Comparison of ENCODE assay signal across 24 cellular contexts in the genomic region with DNA sequence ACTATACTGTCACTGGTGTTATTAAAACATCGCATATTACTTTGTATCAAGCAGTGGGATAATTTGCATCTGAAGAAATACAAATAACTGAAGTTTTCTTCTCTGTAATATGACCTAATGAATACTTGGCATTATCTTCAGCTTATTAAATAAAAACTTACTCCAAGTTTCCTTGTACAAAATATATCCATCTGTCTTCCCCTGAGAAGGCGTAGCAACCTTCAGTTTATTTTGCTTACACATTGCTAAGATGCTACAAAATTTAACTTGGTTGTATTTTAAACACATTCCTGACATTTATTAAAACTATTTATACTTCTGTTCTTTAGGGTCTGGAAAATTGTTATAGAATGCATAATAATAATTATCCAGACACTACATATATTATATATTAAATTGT. TPM values are rescaled to one million over a fixed set of nuclear protein-coding genes. Genes with fewer than 3 reads are reported as not detected.
"Had no signal": no experiment of that assay in that cellular context is flagged by ENCODE, and none has a peak within 500 bp of the region (broad histone marks: within the 10 kb centered on the region; RNA-seq: fewer than 3 reads in every experiment).

No MANE protein-coding gene starts in this region.

- H3K9ac ChIP-seq: neural progenitor cell had no signal

- H3K4me3 ChIP-seq: cardiac muscle cell, heart left ventricle, mucosa of descending colon, neural progenitor cell, psoas muscle, suprapubic skin, vagina had no signal

- H3K9me3 ChIP-seq: heart left ventricle, mucosa of descending colon, psoas muscle, suprapubic skin, vagina had no signal

- H3K4me3 Mint-ChIP-seq: activated B cell treated with CpG ODN at 0.5 μM for 24 hours; activated CD4-positive, alpha-beta memory T cell treated with anti-CD3 and anti-CD28 coated beads for 36 hours; activated CD4-positive, alpha-beta T cell treated with anti-CD3 and anti-CD28 coated beads for 36 hours; activated naive CD4-positive, alpha-beta T cell treated with anti-CD3 and anti-CD28 coated beads for 36 hours; dendritic cell treated with granulocyte-macrophage colony-stimulating factor and Interleukin-4, amounts not matched to agents 40 ng/mL and 50 ng/mL, for 4 days; naive B cell; neural progenitor cell; stimulated activated effector memory CD8-positive, alpha-beta T cell treated with anti-CD3 and anti-CD28 coated beads, Interleukin-12 subunit alpha, Interleukin-12 subunit beta, amount 100 ng/mL, for 72 hours; stimulated activated naive CD8-positive, alpha-beta T cell treated with anti-CD3 and anti-CD28 coated beads, Interleukin-15, amount 100 ng/mL, for 72 hours; T-helper 17 cell had no signal

- H3K4me1 Mint-ChIP-seq: activated CD4-positive, alpha-beta T cell treated with anti-CD3 and anti-CD28 coated beads for 36 hours; neural progenitor cell; stimulated activated naive CD8-positive, alpha-beta T cell treated with anti-CD3 and anti-CD28 coated beads, Interleukin-15, amount 100 ng/mL, for 72 hours had no signal

- H3K27me3 ChIP-seq: cardiac muscle cell, heart left ventricle, neural progenitor cell, suprapubic skin, vagina had no signal

- H3K9me3 Mint-ChIP-seq: activated B cell treated with CpG ODN at 0.5 μM for 24 hours; activated CD4-positive, alpha-beta memory T cell treated with anti-CD3 and anti-CD28 coated beads for 36 hours; activated naive CD4-positive, alpha-beta T cell treated with anti-CD3 and anti-CD28 coated beads for 36 hours; dendritic cell treated with granulocyte-macrophage colony-stimulating factor and Interleukin-4, amounts not matched to agents 40 ng/mL and 50 ng/mL, for 4 days; naive B cell; neural progenitor cell; stimulated activated effector memory CD8-positive, alpha-beta T cell treated with anti-CD3 and anti-CD28 coated beads, Interleukin-12 subunit alpha, Interleukin-12 subunit beta, amount 100 ng/mL, for 72 hours; stimulated activated naive CD8-positive, alpha-beta T cell treated with anti-CD3 and anti-CD28 coated beads, Interleukin-15, amount 100 ng/mL, for 72 hours had no signal

- H3K36me3 Mint-ChIP-seq: activated CD4-positive, alpha-beta memory T cell treated with anti-CD3 and anti-CD28 coated beads for 36 hours; naive B cell; neural progenitor cell; stimulated activated effector memory CD8-positive, alpha-beta T cell treated with anti-CD3 and anti-CD28 coated beads, Interleukin-12 subunit alpha, Interleukin-12 subunit beta, amount 100 ng/mL, for 72 hours had no signal

- H3K36me3 ChIP-seq: cardiac muscle cell, heart left ventricle, neural progenitor cell, suprapubic skin, vagina had no signal

- DNase-seq: activated B cell treated with CpG ODN at 0.5 μM for 24 hours; activated CD4-positive, alpha-beta memory T cell treated with anti-CD3 and anti-CD28 coated beads for 36 hours; activated CD4-positive, alpha-beta T cell treated with anti-CD3 and anti-CD28 coated beads for 36 hours; activated naive CD4-positive, alpha-beta T cell treated with anti-CD3 and anti-CD28 coated beads for 36 hours; activated T-cell treated with anti-CD3 and anti-CD28 coated beads, Interleukin-2, amount 50 U/mL, for 48 hours; effector CD8-positive, alpha-beta T cell; heart left ventricle; islet precursor cell; left cardiac atrium; mesendoderm; mucosa of descending colon; naive B cell; psoas muscle; right cardiac atrium; stimulated activated CD4-positive, alpha-beta T cell treated with anti-CD3 and anti-CD28 coated beads, Interleukin-2, amount 100 ng/mL, for 24 hours; stimulated activated naive CD8-positive, alpha-beta T cell treated with anti-CD3 and anti-CD28 coated beads, Interleukin-15, amount 100 ng/mL, for 72 hours; SW 1271; T-helper 17 cell had no signal

- H3K27ac Mint-ChIP-seq: activated B cell treated with CpG ODN at 0.5 μM for 24 hours; activated CD4-positive, alpha-beta memory T cell treated with anti-CD3 and anti-CD28 coated beads for 36 hours; activated CD4-positive, alpha-beta T cell treated with anti-CD3 and anti-CD28 coated beads for 36 hours; activated naive CD4-positive, alpha-beta T cell treated with anti-CD3 and anti-CD28 coated beads for 36 hours; dendritic cell treated with granulocyte-macrophage colony-stimulating factor and Interleukin-4, amounts not matched to agents 40 ng/mL and 50 ng/mL, for 4 days; naive B cell; neural progenitor cell; stimulated activated effector memory CD8-positive, alpha-beta T cell treated with anti-CD3 and anti-CD28 coated beads, Interleukin-12 subunit alpha, Interleukin-12 subunit beta, amount 100 ng/mL, for 72 hours; stimulated activated naive CD8-positive, alpha-beta T cell treated with anti-CD3 and anti-CD28 coated beads, Interleukin-15, amount 100 ng/mL, for 72 hours; T-helper 17 cell had no signal

- H3K27ac ChIP-seq: cardiac muscle cell, neural progenitor cell, psoas muscle, suprapubic skin, vagina had no signal

- H3K4me1 ChIP-seq: neural progenitor cell, psoas muscle had no signal

- H3K27me3 Mint-ChIP-seq: activated B cell treated with CpG ODN at 0.5 μM for 24 hours; activated CD4-positive, alpha-beta memory T cell treated with anti-CD3 and anti-CD28 coated beads for 36 hours; activated CD4-positive, alpha-beta T cell treated with anti-CD3 and anti-CD28 coated beads for 36 hours; dendritic cell treated with granulocyte-macrophage colony-stimulating factor and Interleukin-4, amounts not matched to agents 40 ng/mL and 50 ng/mL, for 4 days; naive B cell; stimulated activated naive CD8-positive, alpha-beta T cell treated with anti-CD3 and anti-CD28 coated beads, Interleukin-15, amount 100 ng/mL, for 72 hours had no signal

- ATAC-seq: activated CD4-positive, alpha-beta T cell treated with anti-CD3 and anti-CD28 coated beads for 36 hours; heart left ventricle; left cardiac atrium; mucosa of descending colon; psoas muscle; right cardiac atrium; stimulated activated effector memory CD8-positive, alpha-beta T cell treated with anti-CD3 and anti-CD28 coated beads, Interleukin-12 subunit alpha, Interleukin-12 subunit beta, amount 100 ng/mL, for 72 hours; stimulated activated naive CD8-positive, alpha-beta T cell treated with anti-CD3 and anti-CD28 coated beads, Interleukin-15, amount 100 ng/mL, for 72 hours; T-helper 17 cell had no signal

RNA-seq across cellular contexts. Expression of a gene that starts 13.7 kb away (rescaled TPM):
- total RNA-seq: activated CD4-positive, alpha-beta memory T cell treated with anti-CD3 and anti-CD28 coated beads for 36 hours; activated CD4-positive, alpha-beta T cell treated with anti-CD3 and anti-CD28 coated beads for 36 hours; activated naive CD4-positive, alpha-beta T cell treated with anti-CD3 and anti-CD28 coated beads for 36 hours had no signal
